1 cellular context compared by ENCODE assay signal in the genomic region with DNA sequence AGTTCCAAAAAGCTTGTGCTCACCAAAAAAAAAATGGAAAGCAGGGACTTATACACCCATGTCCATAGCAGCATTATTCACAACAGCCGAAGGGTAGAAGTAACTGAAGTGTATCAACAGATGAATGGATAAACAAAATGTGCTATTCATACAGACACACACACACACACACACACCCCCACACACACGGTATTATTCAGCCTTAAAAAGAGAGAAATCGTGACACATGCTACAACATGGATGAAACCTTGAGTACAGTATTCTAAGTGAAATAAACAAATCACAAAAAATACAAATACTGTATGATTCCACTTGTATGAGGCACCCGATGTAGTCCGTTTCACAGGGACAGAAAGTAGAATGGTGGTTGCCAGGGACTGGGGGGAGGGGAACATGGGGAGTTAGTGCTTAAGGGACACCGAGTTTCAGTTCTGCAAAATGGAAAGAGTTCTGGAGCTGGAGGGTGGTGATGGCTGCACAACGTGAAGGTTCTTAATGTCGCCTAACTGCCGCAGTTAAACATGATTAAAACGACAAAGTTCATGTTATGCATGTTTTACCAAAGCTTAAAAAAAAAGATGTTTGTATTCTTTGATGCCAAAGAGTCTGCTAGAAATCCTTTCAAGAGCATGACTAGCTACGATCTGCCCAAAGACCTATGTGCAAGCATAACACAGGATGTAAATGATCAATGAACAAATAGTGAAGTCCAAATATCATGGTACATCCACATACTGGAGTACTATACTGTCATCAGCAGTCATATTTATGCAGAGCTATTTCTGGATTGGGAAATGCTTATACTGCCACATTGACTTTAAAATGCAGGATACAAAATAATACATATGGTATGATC.
TF ChIP-seq lines count a peak whose summit lies in the region.

No MANE protein-coding gene starts in this region.

TF ChIP-seq in HepG2, 621 proteins besides CTCF, POLR2A, EP300 and RAD21 (continued from another document and continues in another):
- TF ChIP-seq, protein P1, sequence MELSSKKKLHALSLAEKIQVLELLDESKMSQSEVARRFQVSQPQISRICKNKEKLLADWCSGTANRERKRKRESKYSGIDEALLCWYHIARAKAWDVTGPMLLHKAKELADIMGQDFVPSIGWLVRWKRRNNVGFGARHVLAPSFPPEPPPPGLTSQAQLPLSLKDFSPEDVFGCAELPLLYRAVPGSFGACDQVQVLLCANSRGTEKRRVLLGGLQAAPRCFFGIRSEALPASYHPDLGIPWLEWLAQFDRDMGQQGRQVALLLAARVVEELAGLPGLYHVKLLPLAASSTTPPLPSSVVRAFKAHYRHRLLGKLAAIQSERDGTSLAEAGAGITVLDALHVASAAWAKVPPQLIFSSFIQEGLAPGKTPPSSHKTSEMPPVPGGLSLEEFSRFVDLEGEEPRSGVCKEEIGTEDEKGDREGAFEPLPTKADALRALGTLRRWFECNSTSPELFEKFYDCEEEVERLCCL (CRISPR knock-in tag; IDR thresholded peaks at IDR 0.05; ENCODE audit: borderline replicate concordance) = no peak
- TF ChIP-seq, protein P2, sequence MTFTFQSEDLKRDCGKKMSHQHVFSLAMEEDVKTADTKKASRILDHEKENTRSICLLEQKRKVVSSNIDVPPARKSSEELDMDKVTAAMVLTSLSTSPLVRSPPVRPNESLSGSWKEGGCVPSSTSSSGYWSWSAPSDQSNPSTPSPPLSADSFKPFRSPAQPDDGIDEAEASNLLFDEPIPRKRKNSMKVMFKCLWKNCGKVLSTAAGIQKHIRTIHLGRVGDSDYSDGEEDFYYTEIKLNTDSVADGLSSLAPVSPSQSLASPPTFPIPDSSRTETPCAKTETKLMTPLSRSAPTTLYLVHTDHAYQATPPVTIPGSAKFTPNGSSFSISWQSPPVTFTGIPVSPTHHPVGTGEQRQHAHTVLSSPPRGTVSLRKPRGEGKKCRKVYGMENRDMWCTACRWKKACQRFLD (CRISPR knock-in tag; IDR thresholded peaks at IDR 0.05; ENCODE audit: borderline replicate concordance) = no peak
- TF ChIP-seq HIVEP1 (CRISPR knock-in tag; IDR thresholded peaks at IDR 0.05) = no peak
- TF ChIP-seq, protein P3, sequence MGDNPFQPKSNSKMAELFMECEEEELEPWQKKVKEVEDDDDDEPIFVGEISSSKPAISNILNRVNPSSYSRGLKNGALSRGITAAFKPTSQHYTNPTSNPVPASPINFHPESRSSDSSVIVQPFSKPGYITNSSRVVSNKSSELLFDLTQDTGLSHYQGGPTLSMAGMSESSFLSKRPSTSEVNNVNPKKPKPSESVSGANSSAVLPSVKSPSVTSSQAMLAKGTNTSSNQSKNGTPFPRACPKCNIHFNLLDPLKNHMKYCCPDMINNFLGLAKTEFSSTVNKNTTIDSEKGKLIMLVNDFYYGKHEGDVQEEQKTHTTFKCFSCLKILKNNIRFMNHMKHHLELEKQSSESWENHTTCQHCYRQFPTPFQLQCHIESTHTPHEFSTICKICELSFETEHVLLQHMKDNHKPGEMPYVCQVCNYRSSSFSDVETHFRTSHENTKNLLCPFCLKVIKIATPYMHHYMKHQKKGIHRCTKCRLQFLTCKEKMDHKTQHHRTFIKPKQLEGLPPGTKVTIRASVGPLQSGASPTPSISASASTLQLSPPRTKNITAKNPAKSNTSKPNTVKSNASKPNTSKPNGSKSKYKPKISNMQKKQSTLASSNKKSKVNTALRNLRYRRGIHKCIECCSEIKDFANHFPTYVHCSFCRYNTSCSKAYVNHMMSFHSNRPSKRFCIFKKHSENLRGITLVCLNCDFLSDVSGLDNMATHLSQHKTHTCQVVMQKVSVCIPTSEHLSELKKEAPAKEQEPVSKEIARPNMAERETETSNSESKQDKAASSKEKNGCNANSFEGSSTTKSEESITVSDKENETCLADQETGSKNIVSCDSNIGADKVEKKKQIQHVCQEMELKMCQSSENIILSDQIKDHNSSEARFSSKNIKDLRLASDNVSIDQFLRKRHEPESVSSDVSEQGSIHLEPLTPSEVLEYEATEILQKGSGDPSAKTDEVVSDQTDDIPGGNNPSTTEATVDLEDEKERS (CRISPR knock-in tag; IDR thresholded peaks at IDR 0.05) = peak; percentile 87
- no peak for TF ChIP-seq NFYB (CRISPR knock-in tag; IDR thresholded peaks at IDR 0.05)
- TF ChIP-seq NKX3-1 (CRISPR knock-in tag; IDR thresholded peaks at IDR 0.05) = no peak
- TF ChIP-seq SP4 (CRISPR knock-in tag; IDR thresholded peaks at IDR 0.05) = no peak
- no peak for TF ChIP-seq ZSCAN29 (CRISPR knock-in tag; conservative IDR thresholded peaks at IDR 0.05)
- TF ChIP-seq MED1 (CRISPR knock-in tag; IDR thresholded peaks at IDR 0.05) = peak; percentile 72
- TF ChIP-seq TOPORS (CRISPR knock-in tag; IDR thresholded peaks at IDR 0.05) = no peak
- 0 out of 2 replicates have a peak, but pooled peaks have one; percentile 42 for TF ChIP-seq CEBPG (CRISPR knock-in tag; IDR thresholded peaks at IDR 0.05)
- TF ChIP-seq ELF4 (CRISPR knock-in tag; IDR thresholded peaks at IDR 0.05; ENCODE audit: borderline replicate concordance) = no peak
- TF ChIP-seq, protein P4, sequence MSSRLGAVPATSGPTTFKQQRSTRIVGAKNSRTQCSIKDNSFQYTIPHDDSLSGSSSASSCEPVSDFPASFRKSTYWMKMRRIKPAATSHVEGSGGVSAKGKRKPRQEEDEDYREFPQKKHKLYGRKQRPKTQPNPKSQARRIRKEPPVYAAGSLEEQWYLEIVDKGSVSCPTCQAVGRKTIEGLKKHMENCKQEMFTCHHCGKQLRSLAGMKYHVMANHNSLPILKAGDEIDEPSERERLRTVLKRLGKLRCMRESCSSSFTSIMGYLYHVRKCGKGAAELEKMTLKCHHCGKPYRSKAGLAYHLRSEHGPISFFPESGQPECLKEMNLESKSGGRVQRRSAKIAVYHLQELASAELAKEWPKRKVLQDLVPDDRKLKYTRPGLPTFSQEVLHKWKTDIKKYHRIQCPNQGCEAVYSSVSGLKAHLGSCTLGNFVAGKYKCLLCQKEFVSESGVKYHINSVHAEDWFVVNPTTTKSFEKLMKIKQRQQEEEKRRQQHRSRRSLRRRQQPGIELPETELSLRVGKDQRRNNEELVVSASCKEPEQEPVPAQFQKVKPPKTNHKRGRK (CRISPR knock-in tag; IDR thresholded peaks at IDR 0.05) = no peak
- no peak for TF ChIP-seq RNF2 (conservative IDR thresholded peaks at IDR 0.05; ENCODE audit: low read depth)
- no peak for TF ChIP-seq SATB2 (CRISPR knock-in tag; IDR thresholded peaks at IDR 0.05)
- TF ChIP-seq, protein P5, sequence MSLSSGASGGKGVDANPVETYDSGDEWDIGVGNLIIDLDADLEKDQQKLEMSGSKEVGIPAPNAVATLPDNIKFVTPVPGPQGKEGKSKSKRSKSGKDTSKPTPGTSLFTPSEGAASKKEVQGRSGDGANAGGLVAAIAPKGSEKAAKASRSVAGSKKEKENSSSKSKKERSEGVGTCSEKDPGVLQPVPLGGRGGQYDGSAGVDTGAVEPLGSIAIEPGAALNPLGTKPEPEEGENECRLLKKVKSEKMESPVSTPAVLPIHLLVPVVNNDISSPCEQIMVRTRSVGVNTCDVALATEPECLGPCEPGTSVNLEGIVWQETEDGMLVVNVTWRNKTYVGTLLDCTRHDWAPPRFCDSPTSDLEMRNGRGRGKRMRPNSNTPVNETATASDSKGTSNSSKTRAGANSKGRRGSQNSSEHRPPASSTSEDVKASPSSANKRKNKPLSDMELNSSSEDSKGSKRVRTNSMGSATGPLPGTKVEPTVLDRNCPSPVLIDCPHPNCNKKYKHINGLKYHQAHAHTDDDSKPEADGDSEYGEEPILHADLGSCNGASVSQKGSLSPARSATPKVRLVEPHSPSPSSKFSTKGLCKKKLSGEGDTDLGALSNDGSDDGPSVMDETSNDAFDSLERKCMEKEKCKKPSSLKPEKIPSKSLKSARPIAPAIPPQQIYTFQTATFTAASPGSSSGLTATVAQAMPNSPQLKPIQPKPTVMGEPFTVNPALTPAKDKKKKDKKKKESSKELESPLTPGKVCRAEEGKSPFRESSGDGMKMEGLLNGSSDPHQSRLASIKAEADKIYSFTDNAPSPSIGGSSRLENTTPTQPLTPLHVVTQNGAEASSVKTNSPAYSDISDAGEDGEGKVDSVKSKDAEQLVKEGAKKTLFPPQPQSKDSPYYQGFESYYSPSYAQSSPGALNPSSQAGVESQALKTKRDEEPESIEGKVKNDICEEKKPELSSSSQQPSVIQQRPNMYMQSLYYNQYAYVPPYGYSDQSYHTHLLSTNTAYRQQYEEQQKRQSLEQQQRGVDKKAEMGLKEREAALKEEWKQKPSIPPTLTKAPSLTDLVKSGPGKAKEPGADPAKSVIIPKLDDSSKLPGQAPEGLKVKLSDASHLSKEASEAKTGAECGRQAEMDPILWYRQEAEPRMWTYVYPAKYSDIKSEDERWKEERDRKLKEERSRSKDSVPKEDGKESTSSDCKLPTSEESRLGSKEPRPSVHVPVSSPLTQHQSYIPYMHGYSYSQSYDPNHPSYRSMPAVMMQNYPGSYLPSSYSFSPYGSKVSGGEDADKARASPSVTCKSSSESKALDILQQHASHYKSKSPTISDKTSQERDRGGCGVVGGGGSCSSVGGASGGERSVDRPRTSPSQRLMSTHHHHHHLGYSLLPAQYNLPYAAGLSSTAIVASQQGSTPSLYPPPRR (CRISPR knock-in tag; IDR thresholded peaks at IDR 0.05; ENCODE audit: borderline replicate concordance) = no peak
- no peak for TF ChIP-seq ZNF792 (CRISPR knock-in tag; IDR thresholded peaks at IDR 0.05)
- no peak for TF ChIP-seq PHF21A (CRISPR knock-in tag; IDR thresholded peaks at IDR 0.05)
- TF ChIP-seq KLF6 (CRISPR knock-in tag; IDR thresholded peaks at IDR 0.05) = no peak
- TF ChIP-seq NR2F2 (IDR thresholded peaks at IDR 0.05; ENCODE audit: borderline replicate concordance, low read depth) = no peak
- TF ChIP-seq ZNF33B (CRISPR knock-in tag; IDR thresholded peaks at IDR 0.05) = no peak
- TF ChIP-seq, protein P6, sequence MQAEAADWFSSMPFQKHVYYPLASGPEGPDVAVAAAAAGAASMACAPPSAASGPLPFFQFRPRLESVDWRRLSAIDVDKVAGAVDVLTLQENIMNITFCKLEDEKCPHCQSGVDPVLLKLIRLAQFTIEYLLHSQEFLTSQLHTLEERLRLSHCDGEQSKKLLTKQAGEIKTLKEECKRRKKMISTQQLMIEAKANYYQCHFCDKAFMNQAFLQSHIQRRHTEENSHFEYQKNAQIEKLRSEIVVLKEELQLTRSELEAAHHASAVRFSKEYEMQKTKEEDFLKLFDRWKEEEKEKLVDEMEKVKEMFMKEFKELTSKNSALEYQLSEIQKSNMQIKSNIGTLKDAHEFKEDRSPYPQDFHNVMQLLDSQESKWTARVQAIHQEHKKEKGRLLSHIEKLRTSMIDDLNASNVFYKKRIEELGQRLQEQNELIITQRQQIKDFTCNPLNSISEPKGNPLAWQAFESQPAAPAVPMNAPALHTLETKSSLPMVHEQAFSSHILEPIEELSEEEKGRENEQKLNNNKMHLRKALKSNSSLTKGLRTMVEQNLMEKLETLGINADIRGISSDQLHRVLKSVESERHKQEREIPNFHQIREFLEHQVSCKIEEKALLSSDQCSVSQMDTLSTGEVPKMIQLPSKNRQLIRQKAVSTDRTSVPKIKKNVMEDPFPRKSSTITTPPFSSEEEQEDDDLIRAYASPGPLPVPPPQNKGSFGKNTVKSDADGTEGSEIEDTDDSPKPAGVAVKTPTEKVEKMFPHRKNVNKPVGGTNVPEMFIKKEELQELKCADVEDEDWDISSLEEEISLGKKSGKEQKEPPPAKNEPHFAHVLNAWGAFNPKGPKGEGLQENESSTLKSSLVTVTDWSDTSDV (CRISPR knock-in tag; IDR thresholded peaks at IDR 0.05) = no peak
- TF ChIP-seq HMGA1 (CRISPR knock-in tag; conservative IDR thresholded peaks at IDR 0.05) = no peak
- no peak for TF ChIP-seq ZSCAN9 (CRISPR knock-in tag; IDR thresholded peaks at IDR 0.05; ENCODE audit: borderline replicate concordance)
- TF ChIP-seq HMG20A (CRISPR knock-in tag; IDR thresholded peaks at IDR 0.05; ENCODE audit: borderline replicate concordance) = 0 out of 2 replicates have a peak, but pooled peaks have one; percentile 32
- TF ChIP-seq MEIS1 (CRISPR knock-in tag; IDR thresholded peaks at IDR 0.05; ENCODE audit: borderline replicate concordance) = no peak
- TF ChIP-seq, protein P7, sequence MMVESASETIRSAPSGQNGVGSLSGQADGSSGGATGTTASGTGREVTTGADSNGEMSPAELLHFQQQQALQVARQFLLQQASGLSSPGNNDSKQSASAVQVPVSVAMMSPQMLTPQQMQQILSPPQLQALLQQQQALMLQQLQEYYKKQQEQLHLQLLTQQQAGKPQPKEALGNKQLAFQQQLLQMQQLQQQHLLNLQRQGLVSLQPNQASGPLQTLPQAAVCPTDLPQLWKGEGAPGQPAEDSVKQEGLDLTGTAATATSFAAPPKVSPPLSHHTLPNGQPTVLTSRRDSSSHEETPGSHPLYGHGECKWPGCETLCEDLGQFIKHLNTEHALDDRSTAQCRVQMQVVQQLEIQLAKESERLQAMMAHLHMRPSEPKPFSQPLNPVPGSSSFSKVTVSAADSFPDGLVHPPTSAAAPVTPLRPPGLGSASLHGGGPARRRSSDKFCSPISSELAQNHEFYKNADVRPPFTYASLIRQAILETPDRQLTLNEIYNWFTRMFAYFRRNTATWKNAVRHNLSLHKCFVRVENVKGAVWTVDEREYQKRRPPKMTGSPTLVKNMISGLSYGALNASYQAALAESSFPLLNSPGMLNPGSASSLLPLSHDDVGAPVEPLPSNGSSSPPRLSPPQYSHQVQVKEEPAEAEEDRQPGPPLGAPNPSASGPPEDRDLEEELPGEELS (CRISPR knock-in tag; IDR thresholded peaks at IDR 0.05) = peak; percentile 30; the same call in 1 of the 2 replicates
- no peak for TF ChIP-seq SP2 (CRISPR knock-in tag; IDR thresholded peaks at IDR 0.05)
- TF ChIP-seq NCOA2 (CRISPR knock-in tag; IDR thresholded peaks at IDR 0.05) = no peak
- TF ChIP-seq FOXA3 (CRISPR knock-in tag; IDR thresholded peaks at IDR 0.05) = peak; percentile 64
- TF ChIP-seq GFI1 (CRISPR knock-in tag; IDR thresholded peaks at IDR 0.05; ENCODE audit: borderline replicate concordance) = 0 out of 2 replicates have a peak, but pooled peaks have one; percentile 20
- no peak for TF ChIP-seq ZBTB3 (CRISPR knock-in tag; IDR thresholded peaks at IDR 0.05; ENCODE audit: borderline replicate concordance, low read depth)
- TF ChIP-seq, protein P8, sequence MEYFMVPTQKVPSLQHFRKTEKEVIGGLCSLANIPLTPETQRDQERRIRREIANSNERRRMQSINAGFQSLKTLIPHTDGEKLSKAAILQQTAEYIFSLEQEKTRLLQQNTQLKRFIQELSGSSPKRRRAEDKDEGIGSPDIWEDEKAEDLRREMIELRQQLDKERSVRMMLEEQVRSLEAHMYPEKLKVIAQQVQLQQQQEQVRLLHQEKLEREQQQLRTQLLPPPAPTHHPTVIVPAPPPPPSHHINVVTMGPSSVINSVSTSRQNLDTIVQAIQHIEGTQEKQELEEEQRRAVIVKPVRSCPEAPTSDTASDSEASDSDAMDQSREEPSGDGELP (IDR thresholded peaks at IDR 0.05; ENCODE audit: borderline replicate concordance, low read depth) = no peak
- no peak for TF ChIP-seq ZNF572 (CRISPR knock-in tag; IDR thresholded peaks at IDR 0.05)
- no peak for TF ChIP-seq KDM5B (CRISPR knock-in tag; IDR thresholded peaks at IDR 0.05; ENCODE audit: borderline replicate concordance)
- TF ChIP-seq ZNF260 (CRISPR knock-in tag; IDR thresholded peaks at IDR 0.05; ENCODE audit: borderline replicate concordance, low read depth) = no peak
